ENCODE assay signal across 8 cellular contexts in the genomic region with DNA sequence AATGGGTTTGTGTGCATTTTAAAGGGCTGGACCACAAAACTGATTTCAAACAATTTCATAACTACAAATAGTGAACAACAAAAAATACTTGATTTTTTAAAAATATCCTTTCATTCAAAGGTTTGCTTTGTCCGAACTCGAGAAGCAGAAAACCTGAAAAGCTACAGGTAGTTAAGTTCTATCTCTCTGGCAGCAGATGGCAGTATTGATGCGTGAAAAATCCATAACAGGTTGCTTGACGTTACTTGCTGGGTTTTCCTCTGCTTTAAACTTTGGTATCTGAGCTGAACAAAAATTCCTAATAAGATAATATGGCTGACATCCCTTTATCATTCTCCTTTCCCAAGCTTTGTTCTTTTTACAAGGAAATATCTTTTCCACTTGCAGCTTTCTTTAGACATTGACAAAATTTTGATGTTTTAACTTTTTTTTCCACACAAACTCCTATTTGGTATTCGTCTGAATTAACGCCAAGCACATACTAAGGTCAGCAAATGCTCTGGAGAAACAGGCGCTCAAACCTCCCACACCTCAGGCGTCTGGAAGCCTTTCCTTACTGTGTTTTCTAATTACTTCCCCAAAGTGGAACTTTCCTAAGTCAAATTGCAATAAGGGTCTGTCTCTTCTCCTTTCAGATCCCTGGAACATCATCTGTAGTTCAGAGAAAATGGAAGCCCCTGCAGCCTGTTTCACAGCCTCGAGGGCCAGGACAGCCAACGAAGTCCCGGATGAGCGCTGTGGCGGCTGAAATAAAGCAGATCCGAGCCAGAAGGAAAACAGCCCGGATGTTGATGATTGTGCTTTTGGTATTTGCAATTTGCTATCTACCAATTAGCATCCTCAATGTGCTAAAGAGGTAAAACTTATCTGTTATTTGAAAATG. TPM values are rescaled to one million over a fixed set of nuclear protein-coding genes. Genes with fewer than 3 reads are reported as not detected.
DNase-seq lines count a peak whose midpoint lies in the region; ATAC-seq, FAIRE-seq and TF ChIP-seq lines count a peak whose summit lies in the region.

No MANE protein-coding gene starts in this region.

- peak; percentile 54 for ATAC-seq in HG03558 (IDR thresholded peaks at IDR 0.05; ENCODE audit: extremely low read depth, unreplicated experiment)
- no peak for ATAC-seq in GM21717 (IDR thresholded peaks at IDR 0.05; ENCODE audit: unreplicated experiment)

- in situ Hi-C loops in T47D (cut with HindIII; ENCODE audit: low pct_unique_long_range_greater_than_20kb, low sequenced_read_pairs) = no loop called here

- DNase-seq in GM12891 (ENCODE audit: insufficient read length, low spot score) = no peak
- DNase-seq in NCI-H748 treated with DMSO at 0.1 percent for 48 hours (lab: John Stamatoyannopoulos, UW) = peak; percentile 70
- DNase-seq in T47D (ENCODE audit: low read depth in 1 of 2, low spot score in 1 of 2) = peak; percentile 23 to 81
- peak; percentile 71 for DNase-seq in kidney tubule cell (ENCODE audit: low spot score)
- no peak for DNase-seq in GOT3 (lab: John Stamatoyannopoulos, UW)

- peak; percentile 97 for FAIRE-seq in A204.1 (lab: Jason Lieb, UNC)
- FAIRE-seq in GM12891 (lab: Jason Lieb, UNC) = peak; percentile 64

- TF ChIP-seq POLR2A in GM12891 (IDR thresholded peaks at IDR 0.05; ENCODE audit: low read depth, low read length) = no peak

TF ChIP-seq in GM12891, 5 proteins besides CTCF, POLR2A, EP300 and RAD21:
- no peak for TF ChIP-seq PAX5 (IDR thresholded peaks at IDR 0.05; ENCODE audit: insufficient read depth, low read length, severe bottlenecking)
- no peak for TF ChIP-seq POLR2AphosphoS5 (IDR thresholded peaks at IDR 0.05; ENCODE audit: low read depth, low read length)
- no peak for TF ChIP-seq TAF1 (IDR thresholded peaks at IDR 0.05; ENCODE audit: low read depth, low read length)
- no peak for TF ChIP-seq SPI1 (IDR thresholded peaks at IDR 0.05; ENCODE audit: low read depth, low read length)
- no peak for TF ChIP-seq POU2F2 (IDR thresholded peaks at IDR 0.05; ENCODE audit: low read depth, low read length)

RNA-seq across cellular contexts. Expression of a gene that starts 50.3 kb away (rescaled TPM):
- polyA plus RNA-seq in GM12891 (2012; ENCODE audit: low read depth, missing spikeins) = not detected

Comparison
In these comparisons a context has a peak if more than half of its experiments do, and no peak if none do; other contexts are left out.
1. DNase-seq: peak in NCI-H748 treated with DMSO at 0.1 percent for 48 hours (single experiment), T47D (2 of 2) and kidney tubule cell (single experiment); none in GM12891 (single experiment) and GOT3 (single experiment).